In the genomic region with DNA sequence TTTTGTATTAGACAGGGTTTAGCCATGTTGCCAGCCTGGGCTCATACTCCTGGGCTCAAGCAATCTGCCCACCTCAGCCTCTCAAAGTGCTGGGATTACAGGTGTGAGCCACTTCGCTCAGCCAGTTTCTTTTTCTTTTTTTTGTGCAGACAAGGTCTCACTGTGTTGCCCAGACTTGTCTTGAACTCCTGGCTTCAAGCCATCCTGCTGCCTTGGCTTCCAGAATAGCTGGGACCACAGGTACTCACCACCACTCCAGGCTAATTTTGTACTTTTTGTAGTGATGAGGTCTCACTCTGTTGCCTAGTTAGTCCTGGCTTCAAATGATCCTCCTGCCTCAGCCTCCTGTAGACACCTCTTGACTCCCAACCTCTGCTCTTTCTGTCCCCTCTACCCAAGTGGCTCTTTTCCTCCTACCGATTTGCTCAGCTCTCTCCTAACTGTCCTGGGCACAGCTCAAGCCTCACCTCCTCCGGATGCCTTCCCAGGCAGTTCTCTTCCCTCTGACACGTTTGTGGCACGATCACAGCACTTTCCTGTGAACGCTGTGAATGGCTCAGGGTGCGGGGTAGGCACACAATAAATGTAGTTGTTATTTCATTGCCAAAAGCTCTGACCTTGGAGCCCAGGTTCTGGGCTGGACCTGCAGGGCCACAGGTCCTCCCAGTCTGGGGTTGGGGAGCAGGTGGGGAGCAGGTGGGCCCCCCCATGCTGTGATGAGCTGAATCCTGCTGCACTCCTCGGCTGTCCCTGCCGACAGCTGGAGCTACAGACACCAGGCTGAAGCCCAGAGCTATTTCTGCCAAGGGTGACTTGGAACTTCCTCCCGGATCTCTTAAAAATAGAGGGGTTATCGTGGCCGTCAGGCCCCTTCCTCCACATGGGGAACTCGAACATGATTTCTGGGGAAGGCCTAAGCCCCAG, we compare ENCODE assay signal across 23 cellular contexts. TPM values are rescaled to one million over a fixed set of nuclear protein-coding genes. Genes with fewer than 3 reads are reported as not detected.
DNase-seq lines count a peak whose midpoint lies in the region; ATAC-seq and TF ChIP-seq lines count a peak whose summit lies in the region.
"Had no signal": no experiment of that assay in that cellular context is flagged by ENCODE, and none has a peak within 500 bp of the region (broad histone marks: within the 10 kb centered on the region; RNA-seq: fewer than 3 reads in every experiment).

No MANE protein-coding gene starts in this region.

- DNase-seq in stimulated activated naive CD8-positive, alpha-beta T cell treated with anti-CD3 and anti-CD28 coated beads, Interleukin-15, Interleukin-2, amounts not matched to agents 100 U/mL and 50 U/mL, for 24 hours, result no peak
- DNase-seq in stimulated activated naive CD8-positive, alpha-beta T cell treated with anti-CD3 and anti-CD28 coated beads, Interleukin-15, amount 100 ng/mL, for 72 hours, result no peak
- DNase-seq in NCI-H2171 treated with DMSO at 0.1 percent for 48 hours (lab: John Stamatoyannopoulos, UW), result peak; percentile 82
- DNase-seq in endothelial cell (ENCODE audit: low spot score), result no peak
- no peak for DNase-seq in OCI-M2 (lab: John Stamatoyannopoulos, UW; ENCODE audit: unreplicated experiment)
- no peak for DNase-seq in HK-2 (ENCODE audit: unreplicated experiment)
- no peak for DNase-seq in NCI-H1417 treated with DMSO at 0.1 percent for 48 hours (lab: John Stamatoyannopoulos, UW)
- DNase-seq in GM19238 (ENCODE audit: insufficient read length, low spot score), result no peak
- DNase-seq: ACHN; activated CD4-positive, alpha-beta T cell treated with anti-CD3 and anti-CD28 coated beads, Interleukin-2, amount 50 U/mL, for 48 hours; activated naive CD4-positive, alpha-beta T cell treated with anti-CD3 and anti-CD28 coated beads for 36 hours; activated T-cell treated with anti-CD3 and anti-CD28 coated beads, Interleukin-2, amount 50 U/mL, for 1 hour; CD4-positive, alpha-beta memory T cell; EL; mucosa of descending colon; NCI-H146; NCI-H345; NK-92 treated with Interleukin-12 subunit alpha and Interleukin-12 subunit beta, amount 100 ng/mL, for 24 hours; stimulated activated naive CD4-positive, alpha-beta T cell; T-cell; trophoblast cell had no signal

- peak; percentile 29 for ATAC-seq in stimulated activated naive CD8-positive, alpha-beta T cell treated with anti-CD3 and anti-CD28 coated beads, Interleukin-15, Interleukin-2, amounts not matched to agents 100 U/mL and 50 U/mL, for 24 hours
- ATAC-seq in stimulated activated naive CD8-positive, alpha-beta T cell treated with anti-CD3 and anti-CD28 coated beads, Interleukin-15, amount 100 ng/mL, for 72 hours, result no peak
- ATAC-seq: gastroesophageal sphincter, left lung, mucosa of descending colon, T-cell had no signal

- H3K36me3 Mint-ChIP-seq in endothelial cell (ENCODE audit: low read depth, unreplicated experiment), result no peaks in the 10 kb centered on the region
- H3K36me3 Mint-ChIP-seq: CD4-positive, alpha-beta memory T cell; T-cell had no signal

- H3K4me3 Mint-ChIP-seq in stimulated activated naive CD8-positive, alpha-beta T cell treated with anti-CD3 and anti-CD28 coated beads, Interleukin-15, amount 100 ng/mL, for 72 hours, result no peak overlapping the region
- H3K4me3 Mint-ChIP-seq in endothelial cell (ENCODE audit: unreplicated experiment), result no peak overlapping the region
- H3K4me3 Mint-ChIP-seq: activated naive CD4-positive, alpha-beta T cell treated with anti-CD3 and anti-CD28 coated beads for 36 hours; CD4-positive, alpha-beta memory T cell; T-cell had no signal

- no peaks in the 10 kb centered on the region for H3K9me3 Mint-ChIP-seq in stimulated activated naive CD8-positive, alpha-beta T cell treated with anti-CD3 and anti-CD28 coated beads, Interleukin-15, amount 100 ng/mL, for 72 hours
- no peaks in the 10 kb centered on the region for H3K9me3 Mint-ChIP-seq in endothelial cell (ENCODE audit: unreplicated experiment)
- H3K9me3 Mint-ChIP-seq: activated naive CD4-positive, alpha-beta T cell treated with anti-CD3 and anti-CD28 coated beads for 36 hours; T-cell had no signal

- H3K27me3 Mint-ChIP-seq in stimulated activated naive CD8-positive, alpha-beta T cell treated with anti-CD3 and anti-CD28 coated beads, Interleukin-15, amount 100 ng/mL, for 72 hours, result peaks cover 86% of the 10 kb centered on the region
- peaks cover 5% of the 10 kb centered on the region for H3K27me3 Mint-ChIP-seq in endothelial cell (ENCODE audit: unreplicated experiment)

- H3K4me1 Mint-ChIP-seq in stimulated activated naive CD8-positive, alpha-beta T cell treated with anti-CD3 and anti-CD28 coated beads, Interleukin-15, amount 100 ng/mL, for 72 hours, result peaks cover 6% of the 10 kb centered on the region
- peaks cover 25% of the 10 kb centered on the region for H3K4me1 Mint-ChIP-seq in endothelial cell (ENCODE audit: unreplicated experiment)
- H3K4me1 Mint-ChIP-seq: CD4-positive, alpha-beta memory T cell had no signal

- no peak for TF ChIP-seq CTCF in endothelial cell (IDR thresholded peaks at IDR 0.05; ENCODE audit: unreplicated experiment)

- no peak overlapping the region for H3K27ac Mint-ChIP-seq in stimulated activated naive CD8-positive, alpha-beta T cell treated with anti-CD3 and anti-CD28 coated beads, Interleukin-15, amount 100 ng/mL, for 72 hours
- H3K27ac Mint-ChIP-seq in endothelial cell (ENCODE audit: unreplicated experiment), result peak overlapping the region; percentile 11
- H3K27ac Mint-ChIP-seq: activated naive CD4-positive, alpha-beta T cell treated with anti-CD3 and anti-CD28 coated beads for 36 hours; T-cell had no signal

RNA-seq across cellular contexts. Expression of gene GFI1B, which starts 23.9 kb away (rescaled TPM):
- not detected for total RNA-seq in endothelial cell (ENCODE audit: unreplicated experiment)
- total RNA-seq: activated naive CD4-positive, alpha-beta T cell treated with anti-CD3 and anti-CD28 coated beads for 36 hours; CD4-positive, alpha-beta memory T cell; gastroesophageal sphincter had no signal

RNA-seq across cellular contexts. Expression of gene GTF3C5, which starts 28.4 kb away (rescaled TPM):
- 71.7 TPM for total RNA-seq in endothelial cell (ENCODE audit: unreplicated experiment)

RNA-seq across cellular contexts. Expression of gene TSC1, which starts 58.0 kb away (rescaled TPM):
- 65.3 TPM for total RNA-seq in endothelial cell (ENCODE audit: unreplicated experiment)

RNA-seq across cellular contexts. Expression of gene CEL, which starts 59.4 kb away (rescaled TPM):
- total RNA-seq in endothelial cell (ENCODE audit: unreplicated experiment), result 4.2 TPM
